1 cellular context compared by ENCODE assay signal in genomic region chr6:37818536-37819176, GRCh38.
TF ChIP-seq lines count a peak whose summit lies in the region.

No MANE protein-coding gene starts in this region.

TF ChIP-seq in K562, 482 proteins besides CTCF, POLR2A, EP300 and RAD21 (continued from another document and continues in another):
- TF ChIP-seq RCOR1 (IDR thresholded peaks at IDR 0.05; ENCODE audit: borderline replicate concordance in 1 of 2, low read depth in 2 of 2, low read length in 2 of 2) (peak in 1 of 2 experiments; percentile 33; a peak in 1 of 4 replicates), CC2D1A (IDR thresholded peaks at IDR 0.05) (no peak), ATF7 (IDR thresholded peaks at IDR 0.05) (no peak), PURB (CRISPR knock-in tag; IDR thresholded peaks at IDR 0.05; ENCODE audit: low read depth) (no peak), ZNF76 (CRISPR knock-in tag; IDR thresholded peaks at IDR 0.05; ENCODE audit: borderline replicate concordance) (no peak), SMARCC2 (IDR thresholded peaks at IDR 0.05; ENCODE audit: low read depth) (peak; percentile 67; the same call in 1 of the 2 replicates), TEAD4 (IDR thresholded peaks at IDR 0.05; ENCODE audit: low read length) (peak; percentile 8; the same call in 1 of the 2 replicates), TEAD4 (CRISPR knock-in tag; IDR thresholded peaks at IDR 0.05; ENCODE audit: borderline replicate concordance) (no peak), HNRNPH1 (optimal IDR thresholded peaks at IDR 0.05; ENCODE audit: low read depth, low read length) (no peak), ASH1L (IDR thresholded peaks at IDR 0.05; ENCODE audit: borderline replicate concordance, low read depth, partially characterized antibody) (no peak), ZNF347 (CRISPR knock-in tag; IDR thresholded peaks at IDR 0.05; ENCODE audit: low read depth) (no peak), CHD1 (IDR thresholded peaks at IDR 0.05; ENCODE audit: low read length) (no peak), PRPF4 (IDR thresholded peaks at IDR 0.05; ENCODE audit: insufficient read depth, low read depth, low read length, poor library complexity, severe bottlenecking) (no peak), MTF1 (CRISPR knock-in tag; IDR thresholded peaks at IDR 0.05; ENCODE audit: borderline replicate concordance) (no peak), HSF4 (CRISPR knock-in tag; IDR thresholded peaks at IDR 0.05; ENCODE audit: borderline replicate concordance) (no peak), DMBX1 (CRISPR knock-in tag; IDR thresholded peaks at IDR 0.05; ENCODE audit: borderline replicate concordance) (peak; percentile 31; the same call in 1 of the 2 replicates), EHMT2 (IDR thresholded peaks at IDR 0.05) (no peak), ZNF583 (CRISPR knock-in tag; IDR thresholded peaks at IDR 0.05) (no peak), SP2 (IDR thresholded peaks at IDR 0.05; ENCODE audit: extremely low read depth, low read depth, low read length, poor library complexity, severe bottlenecking) (no peak), GMEB1 (CRISPR knock-in tag; IDR thresholded peaks at IDR 0.05) (no peak), ZNF699 (CRISPR knock-in tag; IDR thresholded peaks at IDR 0.05; ENCODE audit: insufficient replicate concordance) (no peak), HDAC3 (IDR thresholded peaks at IDR 0.05; ENCODE audit: borderline replicate concordance, partially characterized antibody) (no peak), NFYB (IDR thresholded peaks at IDR 0.05; ENCODE audit: extremely low read depth, insufficient read length) (no peak), TAF1 (IDR thresholded peaks at IDR 0.05; ENCODE audit: control insufficient read depth, extremely low read depth, insufficient read depth, low read length, severe bottlenecking) (peak; percentile 86), ZNF277 (CRISPR knock-in tag; IDR thresholded peaks at IDR 0.05; ENCODE audit: borderline replicate concordance) (0 out of 2 replicates have a peak, but pooled peaks have one; percentile 23), NR2C2 (CRISPR knock-in tag; IDR thresholded peaks at IDR 0.05) (no peak), NR2C2 (tag; IDR thresholded peaks at IDR 0.05) (peak; percentile 71), DPF2 (IDR thresholded peaks at IDR 0.05) (peak; percentile 69; the same call in 1 of the 2 replicates), ZNF766 (CRISPR knock-in tag; conservative IDR thresholded peaks at IDR 0.05) (0 out of 2 replicates have a peak, but pooled peaks have one; percentile 10), MYNN (IDR thresholded peaks at IDR 0.05) (0 out of 2 replicates have a peak, but pooled peaks have one; percentile 68), MYNN (CRISPR knock-in tag; IDR thresholded peaks at IDR 0.05) (no peak), DEAF1 (CRISPR knock-in tag; IDR thresholded peaks at IDR 0.05) (0 out of 2 replicates have a peak, but pooled peaks have one; percentile 19), ZNF507 (tag; conservative IDR thresholded peaks at IDR 0.05) (no peak), KLF6 (CRISPR knock-in tag; IDR thresholded peaks at IDR 0.05; ENCODE audit: borderline replicate concordance) (peak; percentile 78), SLC30A9 (CRISPR knock-in tag; IDR thresholded peaks at IDR 0.05) (no peak), NR2F6 (CRISPR knock-in tag; IDR thresholded peaks at IDR 0.05) (no peak), DIDO1 (tag; IDR thresholded peaks at IDR 0.05; ENCODE audit: low read depth) (0 out of 2 replicates have a peak, but pooled peaks have one; percentile 11), RBM17 (IDR thresholded peaks at IDR 0.05; ENCODE audit: borderline replicate concordance, low read depth, low read length) (no peak), ELF2 (CRISPR knock-in tag; IDR thresholded peaks at IDR 0.05) (peak; percentile 97), RBFOX2 (IDR thresholded peaks at IDR 0.05; ENCODE audit: low read depth, low read length) (peak; percentile 91), LEF1 (IDR thresholded peaks at IDR 0.05) (peak; percentile 53; the same call in 1 of the 2 replicates), KDM4B (IDR thresholded peaks at IDR 0.05; ENCODE audit: borderline replicate concordance in 2 of 2, low read depth in 1 of 2) (no peak; a peak in 1 of 4 replicates)
- TF ChIP-seq, protein P1, sequence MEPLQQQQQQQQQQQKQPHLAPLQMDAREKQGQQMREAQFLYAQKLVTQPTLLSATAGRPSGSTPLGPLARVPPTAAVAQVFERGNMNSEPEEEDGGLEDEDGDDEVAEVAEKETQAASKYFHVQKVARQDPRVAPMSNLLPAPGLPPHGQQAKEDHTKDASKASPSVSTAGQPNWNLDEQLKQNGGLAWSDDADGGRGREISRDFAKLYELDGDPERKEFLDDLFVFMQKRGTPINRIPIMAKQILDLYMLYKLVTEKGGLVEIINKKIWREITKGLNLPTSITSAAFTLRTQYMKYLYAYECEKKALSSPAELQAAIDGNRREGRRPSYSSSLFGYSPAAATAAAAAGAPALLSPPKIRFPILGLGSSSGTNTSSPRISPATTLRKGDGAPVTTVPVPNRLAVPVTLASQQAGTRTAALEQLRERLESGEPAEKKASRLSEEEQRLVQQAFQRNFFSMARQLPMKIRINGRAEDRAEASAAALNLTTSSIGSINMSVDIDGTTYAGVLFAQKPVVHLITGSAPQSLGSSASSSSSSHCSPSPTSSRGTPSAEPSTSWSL (CRISPR knock-in tag; IDR thresholded peaks at IDR 0.05; ENCODE audit: borderline replicate concordance), result no peak
- TF ChIP-seq, protein P2, sequence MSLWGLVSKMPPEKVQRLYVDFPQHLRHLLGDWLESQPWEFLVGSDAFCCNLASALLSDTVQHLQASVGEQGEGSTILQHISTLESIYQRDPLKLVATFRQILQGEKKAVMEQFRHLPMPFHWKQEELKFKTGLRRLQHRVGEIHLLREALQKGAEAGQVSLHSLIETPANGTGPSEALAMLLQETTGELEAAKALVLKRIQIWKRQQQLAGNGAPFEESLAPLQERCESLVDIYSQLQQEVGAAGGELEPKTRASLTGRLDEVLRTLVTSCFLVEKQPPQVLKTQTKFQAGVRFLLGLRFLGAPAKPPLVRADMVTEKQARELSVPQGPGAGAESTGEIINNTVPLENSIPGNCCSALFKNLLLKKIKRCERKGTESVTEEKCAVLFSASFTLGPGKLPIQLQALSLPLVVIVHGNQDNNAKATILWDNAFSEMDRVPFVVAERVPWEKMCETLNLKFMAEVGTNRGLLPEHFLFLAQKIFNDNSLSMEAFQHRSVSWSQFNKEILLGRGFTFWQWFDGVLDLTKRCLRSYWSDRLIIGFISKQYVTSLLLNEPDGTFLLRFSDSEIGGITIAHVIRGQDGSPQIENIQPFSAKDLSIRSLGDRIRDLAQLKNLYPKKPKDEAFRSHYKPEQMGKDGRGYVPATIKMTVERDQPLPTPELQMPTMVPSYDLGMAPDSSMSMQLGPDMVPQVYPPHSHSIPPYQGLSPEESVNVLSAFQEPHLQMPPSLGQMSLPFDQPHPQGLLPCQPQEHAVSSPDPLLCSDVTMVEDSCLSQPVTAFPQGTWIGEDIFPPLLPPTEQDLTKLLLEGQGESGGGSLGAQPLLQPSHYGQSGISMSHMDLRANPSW (CRISPR knock-in tag; IDR thresholded peaks at IDR 0.05), result no peak
- TF ChIP-seq, protein P3, sequence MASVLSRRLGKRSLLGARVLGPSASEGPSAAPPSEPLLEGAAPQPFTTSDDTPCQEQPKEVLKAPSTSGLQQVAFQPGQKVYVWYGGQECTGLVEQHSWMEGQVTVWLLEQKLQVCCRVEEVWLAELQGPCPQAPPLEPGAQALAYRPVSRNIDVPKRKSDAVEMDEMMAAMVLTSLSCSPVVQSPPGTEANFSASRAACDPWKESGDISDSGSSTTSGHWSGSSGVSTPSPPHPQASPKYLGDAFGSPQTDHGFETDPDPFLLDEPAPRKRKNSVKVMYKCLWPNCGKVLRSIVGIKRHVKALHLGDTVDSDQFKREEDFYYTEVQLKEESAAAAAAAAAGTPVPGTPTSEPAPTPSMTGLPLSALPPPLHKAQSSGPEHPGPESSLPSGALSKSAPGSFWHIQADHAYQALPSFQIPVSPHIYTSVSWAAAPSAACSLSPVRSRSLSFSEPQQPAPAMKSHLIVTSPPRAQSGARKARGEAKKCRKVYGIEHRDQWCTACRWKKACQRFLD (CRISPR knock-in tag; IDR thresholded peaks at IDR 0.05), result no peak
- TF ChIP-seq, protein P4, sequence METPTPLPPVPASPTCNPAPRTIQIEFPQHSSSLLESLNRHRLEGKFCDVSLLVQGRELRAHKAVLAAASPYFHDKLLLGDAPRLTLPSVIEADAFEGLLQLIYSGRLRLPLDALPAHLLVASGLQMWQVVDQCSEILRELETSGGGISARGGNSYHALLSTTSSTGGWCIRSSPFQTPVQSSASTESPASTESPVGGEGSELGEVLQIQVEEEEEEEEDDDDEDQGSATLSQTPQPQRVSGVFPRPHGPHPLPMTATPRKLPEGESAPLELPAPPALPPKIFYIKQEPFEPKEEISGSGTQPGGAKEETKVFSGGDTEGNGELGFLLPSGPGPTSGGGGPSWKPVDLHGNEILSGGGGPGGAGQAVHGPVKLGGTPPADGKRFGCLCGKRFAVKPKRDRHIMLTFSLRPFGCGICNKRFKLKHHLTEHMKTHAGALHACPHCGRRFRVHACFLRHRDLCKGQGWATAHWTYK (CRISPR knock-in tag; IDR thresholded peaks at IDR 0.05), result 0 out of 2 replicates have a peak, but pooled peaks have one; percentile 48
- TF ChIP-seq, protein P5, sequence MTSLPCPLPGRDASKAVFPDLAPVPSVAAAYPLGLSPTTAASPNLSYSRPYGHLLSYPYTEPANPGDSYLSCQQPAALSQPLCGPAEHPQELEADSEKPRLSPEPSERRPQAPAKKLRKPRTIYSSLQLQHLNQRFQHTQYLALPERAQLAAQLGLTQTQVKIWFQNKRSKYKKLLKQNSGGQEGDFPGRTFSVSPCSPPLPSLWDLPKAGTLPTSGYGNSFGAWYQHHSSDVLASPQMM (CRISPR knock-in tag; IDR thresholded peaks at IDR 0.05), result no peak
- TF ChIP-seq, protein P6, sequence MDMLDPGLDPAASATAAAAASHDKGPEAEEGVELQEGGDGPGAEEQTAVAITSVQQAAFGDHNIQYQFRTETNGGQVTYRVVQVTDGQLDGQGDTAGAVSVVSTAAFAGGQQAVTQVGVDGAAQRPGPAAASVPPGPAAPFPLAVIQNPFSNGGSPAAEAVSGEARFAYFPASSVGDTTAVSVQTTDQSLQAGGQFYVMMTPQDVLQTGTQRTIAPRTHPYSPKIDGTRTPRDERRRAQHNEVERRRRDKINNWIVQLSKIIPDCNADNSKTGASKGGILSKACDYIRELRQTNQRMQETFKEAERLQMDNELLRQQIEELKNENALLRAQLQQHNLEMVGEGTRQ (CRISPR knock-in tag; IDR thresholded peaks at IDR 0.05), result no peak
- TF ChIP-seq, protein P7, sequence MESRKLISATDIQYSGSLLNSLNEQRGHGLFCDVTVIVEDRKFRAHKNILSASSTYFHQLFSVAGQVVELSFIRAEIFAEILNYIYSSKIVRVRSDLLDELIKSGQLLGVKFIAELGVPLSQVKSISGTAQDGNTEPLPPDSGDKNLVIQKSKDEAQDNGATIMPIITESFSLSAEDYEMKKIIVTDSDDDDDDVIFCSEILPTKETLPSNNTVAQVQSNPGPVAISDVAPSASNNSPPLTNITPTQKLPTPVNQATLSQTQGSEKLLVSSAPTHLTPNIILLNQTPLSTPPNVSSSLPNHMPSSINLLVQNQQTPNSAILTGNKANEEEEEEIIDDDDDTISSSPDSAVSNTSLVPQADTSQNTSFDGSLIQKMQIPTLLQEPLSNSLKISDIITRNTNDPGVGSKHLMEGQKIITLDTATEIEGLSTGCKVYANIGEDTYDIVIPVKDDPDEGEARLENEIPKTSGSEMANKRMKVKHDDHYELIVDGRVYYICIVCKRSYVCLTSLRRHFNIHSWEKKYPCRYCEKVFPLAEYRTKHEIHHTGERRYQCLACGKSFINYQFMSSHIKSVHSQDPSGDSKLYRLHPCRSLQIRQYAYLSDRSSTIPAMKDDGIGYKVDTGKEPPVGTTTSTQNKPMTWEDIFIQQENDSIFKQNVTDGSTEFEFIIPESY (CRISPR knock-in tag; IDR thresholded peaks at IDR 0.05), result peak; percentile 29; the same call in 1 of the 2 replicates
- TF ChIP-seq, protein P8, sequence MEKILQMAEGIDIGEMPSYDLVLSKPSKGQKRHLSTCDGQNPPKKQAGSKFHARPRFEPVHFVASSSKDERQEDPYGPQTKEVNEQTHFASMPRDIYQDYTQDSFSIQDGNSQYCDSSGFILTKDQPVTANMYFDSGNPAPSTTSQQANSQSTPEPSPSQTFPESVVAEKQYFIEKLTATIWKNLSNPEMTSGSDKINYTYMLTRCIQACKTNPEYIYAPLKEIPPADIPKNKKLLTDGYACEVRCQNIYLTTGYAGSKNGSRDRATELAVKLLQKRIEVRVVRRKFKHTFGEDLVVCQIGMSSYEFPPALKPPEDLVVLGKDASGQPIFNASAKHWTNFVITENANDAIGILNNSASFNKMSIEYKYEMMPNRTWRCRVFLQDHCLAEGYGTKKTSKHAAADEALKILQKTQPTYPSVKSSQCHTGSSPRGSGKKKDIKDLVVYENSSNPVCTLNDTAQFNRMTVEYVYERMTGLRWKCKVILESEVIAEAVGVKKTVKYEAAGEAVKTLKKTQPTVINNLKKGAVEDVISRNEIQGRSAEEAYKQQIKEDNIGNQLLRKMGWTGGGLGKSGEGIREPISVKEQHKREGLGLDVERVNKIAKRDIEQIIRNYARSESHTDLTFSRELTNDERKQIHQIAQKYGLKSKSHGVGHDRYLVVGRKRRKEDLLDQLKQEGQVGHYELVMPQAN (IDR thresholded peaks at IDR 0.05; ENCODE audit: borderline replicate concordance), result peak; percentile 55; the same call in 1 of the 2 replicates
